9 cellular contexts compared by ENCODE assay signal in genomic region chr17:45096141-45096540, GRCh38. TPM values are rescaled to one million over a fixed set of nuclear protein-coding genes. Genes with fewer than 3 reads are reported as not detected.
DNase-seq lines count a peak whose midpoint lies in the region; ATAC-seq and TF ChIP-seq lines count a peak whose summit lies in the region.
"Had no signal": no experiment of that assay in that cellular context is flagged by ENCODE, and none has a peak within 500 bp of the region (broad histone marks: within the 10 kb centered on the region; RNA-seq: fewer than 3 reads in every experiment).

No MANE protein-coding gene starts in this region.

- DNase-seq in D341Med (ENCODE audit: low spot score) (peak; percentile 73), MCF 10A (ENCODE audit: unreplicated experiment) (peak; percentile 38), midbrain (lab: John Stamatoyannopoulos, UW) (peak; percentile 32), COR-L47 (lab: John Stamatoyannopoulos, UW) (no peak), LoVo (ENCODE audit: low spot score) (no peak)
- no peak for DNase-seq in activated T-helper 2 cell treated with anti-CD3 and anti-CD28 coated beads, Interferon-gamma antibody, Interleukin-2, Interleukin-4, amounts not matched to agents 10 μg/mL and 5 μg/mL and 100 μg/mL, durations not matched to agents 14 hours and 24 hours and 36 hours (ENCODE audit: low spot score)

- peak; percentile 57 for TF ChIP-seq CTCF in LNCAP (IDR thresholded peaks at IDR 0.05)
- peak; percentile 53 for TF ChIP-seq CTCF in MCF 10A (IDR thresholded peaks at IDR 0.05; ENCODE audit: unreplicated experiment)

- intact Hi-C loops in MCF 10A (cut with micrococcal nuclease), result loop anchor here (1.0 to 10.0 kb wide), 2 partner anchors 37 to 191 kb away; a partner anchor contains a TSS
- intact Hi-C loops in activated T-helper 2 cell treated with anti-CD3 and anti-CD28 coated beads, Interferon-gamma antibody, Interleukin-2, Interleukin-4, amounts not matched to agents 10 μg/mL and 5 μg/mL and 100 μg/mL, durations not matched to agents 14 hours and 24 hours and 36 hours (cut with micrococcal nuclease), result no loop called here

- peaks cover 32% of the 10 kb centered on the region for H3K4me1 Mint-ChIP-seq in MCF 10A (ENCODE audit: insufficient read depth, unreplicated experiment)
- no peaks in the 10 kb centered on the region for H3K4me1 Mint-ChIP-seq in activated T-helper 2 cell treated with anti-CD3 and anti-CD28 coated beads, Interferon-gamma antibody, Interleukin-2, Interleukin-4, amounts not matched to agents 10 μg/mL and 5 μg/mL and 100 μg/mL, durations not matched to agents 14 hours and 24 hours and 36 hours (ENCODE audit: low read depth)

- CTCF ChIA-PET in MCF 10A (lab: Yijun Ruan, JAX), result interaction anchor here (0.5 to 8.1 kb wide), 20 partner anchors 9 to 196 kb away, joined by 3 to 67 read pairs (median 5); partner anchors contain the start of genes ACBD4 and NMT1

- POLR2A ChIA-PET in MCF 10A (lab: Yijun Ruan, JAX), result interaction anchor here (0.6 to 1.6 kb wide), 6 partner anchors 31 to 49 kb away, joined by 3 to 10 read pairs (median 4); partner anchors contain the start of genes DCAKD and NMT1

- peaks cover 82% of the 10 kb centered on the region for H3K36me3 Mint-ChIP-seq in MCF 10A (ENCODE audit: insufficient read depth, unreplicated experiment)
- peaks cover 72% of the 10 kb centered on the region for H3K36me3 Mint-ChIP-seq in activated T-helper 2 cell treated with anti-CD3 and anti-CD28 coated beads, Interferon-gamma antibody, Interleukin-2, Interleukin-4, amounts not matched to agents 10 μg/mL and 5 μg/mL and 100 μg/mL, durations not matched to agents 14 hours and 24 hours and 36 hours (ENCODE audit: low read depth)

- no peaks in the 10 kb centered on the region for H3K27me3 Mint-ChIP-seq in MCF 10A (ENCODE audit: insufficient read depth, unreplicated experiment)
- no peaks in the 10 kb centered on the region for H3K27me3 Mint-ChIP-seq in activated T-helper 2 cell treated with anti-CD3 and anti-CD28 coated beads, Interferon-gamma antibody, Interleukin-2, Interleukin-4, amounts not matched to agents 10 μg/mL and 5 μg/mL and 100 μg/mL, durations not matched to agents 14 hours and 24 hours and 36 hours (ENCODE audit: low read depth)
- H3K27me3 Mint-ChIP-seq: dendritic cell treated with granulocyte-macrophage colony-stimulating factor and Interleukin-4, amounts not matched to agents 40 ng/mL and 50 ng/mL, for 4 days had no signal

- no TSS peak for BruUV-seq in MCF 10A (replicated peaks; lab: Mats Ljungman, UMichigan)

- H3K4me3 Mint-ChIP-seq in MCF 10A (ENCODE audit: unreplicated experiment), result no peak overlapping the region
- H3K4me3 Mint-ChIP-seq in activated T-helper 2 cell treated with anti-CD3 and anti-CD28 coated beads, Interferon-gamma antibody, Interleukin-2, Interleukin-4, amounts not matched to agents 10 μg/mL and 5 μg/mL and 100 μg/mL, durations not matched to agents 14 hours and 24 hours and 36 hours (ENCODE audit: low read depth), result no peak overlapping the region
- H3K4me3 Mint-ChIP-seq: dendritic cell treated with granulocyte-macrophage colony-stimulating factor and Interleukin-4, amounts not matched to agents 40 ng/mL and 50 ng/mL, for 4 days had no signal

- H3K27ac Mint-ChIP-seq in MCF 10A (ENCODE audit: low read depth, unreplicated experiment), result peak overlapping the region; percentile 73
- H3K27ac Mint-ChIP-seq in activated T-helper 2 cell treated with anti-CD3 and anti-CD28 coated beads, Interferon-gamma antibody, Interleukin-2, Interleukin-4, amounts not matched to agents 10 μg/mL and 5 μg/mL and 100 μg/mL, durations not matched to agents 14 hours and 24 hours and 36 hours, result no peak overlapping the region
- H3K27ac Mint-ChIP-seq: dendritic cell treated with granulocyte-macrophage colony-stimulating factor and Interleukin-4, amounts not matched to agents 40 ng/mL and 50 ng/mL, for 4 days had no signal

- ATAC-seq in GM19023 (IDR thresholded peaks at IDR 0.05; ENCODE audit: unreplicated experiment), result no peak

- H3K9me3 Mint-ChIP-seq in MCF 10A (ENCODE audit: unreplicated experiment), result no peaks in the 10 kb centered on the region
- H3K9me3 Mint-ChIP-seq in activated T-helper 2 cell treated with anti-CD3 and anti-CD28 coated beads, Interferon-gamma antibody, Interleukin-2, Interleukin-4, amounts not matched to agents 10 μg/mL and 5 μg/mL and 100 μg/mL, durations not matched to agents 14 hours and 24 hours and 36 hours, result no peaks in the 10 kb centered on the region
- H3K9me3 Mint-ChIP-seq: dendritic cell treated with granulocyte-macrophage colony-stimulating factor and Interleukin-4, amounts not matched to agents 40 ng/mL and 50 ng/mL, for 4 days had no signal

RNA-seq across cellular contexts. Expression of gene NMT1, which starts 35.0 kb away (rescaled TPM):
- 85.3 and 89.7 TPM in 2 replicates for total RNA-seq in MCF 10A (2022)
- total RNA-seq in activated T-helper 2 cell treated with anti-CD3 and anti-CD28 coated beads, Interferon-gamma antibody, Interleukin-2, Interleukin-4, amounts not matched to agents 10 μg/mL and 5 μg/mL and 100 μg/mL, durations not matched to agents 14 hours and 24 hours and 36 hours, result 165 and 173 TPM in 2 replicates

RNA-seq across cellular contexts. Expression of gene PLCD3, which starts 36.2 kb away (rescaled TPM):
- 54.5 and 69.7 TPM in 2 replicates for total RNA-seq in MCF 10A (2022)
- total RNA-seq in activated T-helper 2 cell treated with anti-CD3 and anti-CD28 coated beads, Interferon-gamma antibody, Interleukin-2, Interleukin-4, amounts not matched to agents 10 μg/mL and 5 μg/mL and 100 μg/mL, durations not matched to agents 14 hours and 24 hours and 36 hours, result 4.0 and 4.4 TPM in 2 replicates

RNA-seq across cellular contexts. Expression of gene ACBD4, which starts 39.3 kb away (rescaled TPM):
- 7.2 and 7.8 TPM in 2 replicates for total RNA-seq in MCF 10A (2022)
- total RNA-seq in activated T-helper 2 cell treated with anti-CD3 and anti-CD28 coated beads, Interferon-gamma antibody, Interleukin-2, Interleukin-4, amounts not matched to agents 10 μg/mL and 5 μg/mL and 100 μg/mL, durations not matched to agents 14 hours and 24 hours and 36 hours, result 12.8 and 15.9 TPM in 2 replicates

RNA-seq across cellular contexts. Expression of gene DCAKD, which starts 44.7 kb away (rescaled TPM):
- total RNA-seq in MCF 10A (2022), result 23.1 and 23.3 TPM in 2 replicates
- total RNA-seq in activated T-helper 2 cell treated with anti-CD3 and anti-CD28 coated beads, Interferon-gamma antibody, Interleukin-2, Interleukin-4, amounts not matched to agents 10 μg/mL and 5 μg/mL and 100 μg/mL, durations not matched to agents 14 hours and 24 hours and 36 hours, result 30.0 and 31.0 TPM in 2 replicates

RNA-seq across cellular contexts. Expression of gene HEXIM1, which starts 52.1 kb away (rescaled TPM):
- total RNA-seq in MCF 10A (2022), result 22.5 and 26.7 TPM in 2 replicates
- 46.4 and 48.1 TPM in 2 replicates for total RNA-seq in activated T-helper 2 cell treated with anti-CD3 and anti-CD28 coated beads, Interferon-gamma antibody, Interleukin-2, Interleukin-4, amounts not matched to agents 10 μg/mL and 5 μg/mL and 100 μg/mL, durations not matched to agents 14 hours and 24 hours and 36 hours

Comparison
In these comparisons a context has a peak if more than half of its experiments do, and no peak if none do; other contexts are left out.
1. DNase-seq: peak in D341Med (single experiment), MCF 10A (single experiment) and midbrain (single experiment); none in activated T-helper 2 cell treated with anti-CD3 and anti-CD28 coated beads, Interferon-gamma antibody, Interleukin-2, Interleukin-4, amounts not matched to agents 10 μg/mL and 5 μg/mL and 100 μg/mL, durations not matched to agents 14 hours and 24 hours and 36 hours (single experiment), COR-L47 (single experiment) and LoVo (single experiment).
2. RNA of gene PLCD3, which starts 36.2 kb away (total RNA-seq): 54.5 to 69.7 TPM in MCF 10A; 4.0 to 4.4 TPM in activated T-helper 2 cell treated with anti-CD3 and anti-CD28 coated beads, Interferon-gamma antibody, Interleukin-2, Interleukin-4, amounts not matched to agents 10 μg/mL and 5 μg/mL and 100 μg/mL, durations not matched to agents 14 hours and 24 hours and 36 hours; every median in the first group is over 10 times any median in the second.